ENCODE assay signal across 5 cellular contexts in genomic region chr22:25611284-25611683, GRCh38. TPM values are rescaled to one million over a fixed set of nuclear protein-coding genes. Genes with fewer than 3 reads are reported as not detected.
DNase-seq lines count a peak whose midpoint lies in the region; ATAC-seq, FAIRE-seq and TF ChIP-seq lines count a peak whose summit lies in the region.
"Not testable (repeated sequence)": the region's sequence is repeated elsewhere in the genome, so short reads cannot be mapped to it uniquely, and the experiment has no call there.

No MANE protein-coding gene starts in this region.

- TF ChIP-seq POLR2A in K562 (conservative IDR thresholded peaks at IDR 0.05); endothelial cell of umbilical vein (IDR thresholded peaks at IDR 0.05; ENCODE audit: low read depth, low read length): not testable (repeated sequence)

- dilution Hi-C loops in endothelial cell of umbilical vein (cut with MboI; ENCODE audit: extremely low pct_ligation_motif_present, low sequenced_read_pairs): not testable (repeated sequence)

- ATAC-seq in K562: not testable (repeated sequence)

- peak; percentile 58 for FAIRE-seq in A204.1 (lab: Jason Lieb, UNC)
- peak; percentile 52 for FAIRE-seq in GM18507 (lab: Jason Lieb, UNC)
- FAIRE-seq in K562 (lab: Jason Lieb, UNC): not testable (repeated sequence)
- peak; percentile 18 for FAIRE-seq in endothelial cell of umbilical vein (lab: Jason Lieb, UNC)
- peak; percentile 29 for FAIRE-seq in kidney (lab: Jason Lieb, UNC)

- not testable (repeated sequence) for TF ChIP-seq CTCF in K562 (IDR thresholded peaks at IDR 0.05 in 2 of 3, conservative IDR thresholded peaks at IDR 0.05 in 1 of 3; ENCODE audit: insufficient read depth in 2 of 3, low read depth in 1 of 3, low read length in 3 of 3); endothelial cell of umbilical vein (IDR thresholded peaks at IDR 0.05; ENCODE audit: extremely low read depth in 1 of 2, insufficient read depth in 1 of 2, low read depth in 1 of 2, low read length in 2 of 2); kidney (IDR thresholded peaks at IDR 0.05; ENCODE audit: borderline replicate concordance, extremely low read depth, insufficient read depth)

- TF ChIP-seq EP300 in K562 (IDR thresholded peaks at IDR 0.05; ENCODE audit: low read length): not testable (repeated sequence)

- H3K36me3 ChIP-seq in K562 (ENCODE audit: control insufficient read depth, insufficient read depth, low read length); endothelial cell of umbilical vein (ENCODE audit: control insufficient read depth in 2 of 2, extremely low read depth in 1 of 2, insufficient read depth in 2 of 2, low read length in 2 of 2); kidney (ENCODE audit: control insufficient read depth in 1 of 2, insufficient read depth in 2 of 2, low read length in 2 of 2): not testable (repeated sequence)

- intact Hi-C loops in K562 (cut with micrococcal nuclease); endothelial cell of umbilical vein (cut with micrococcal nuclease); kidney (cut with DNase I): not testable (repeated sequence)

- H3K4me3 ChIP-seq in K562; endothelial cell of umbilical vein (replicated peaks in 1 of 3; ENCODE audit: insufficient read depth in 1 of 3, low read depth in 1 of 3, low read length in 3 of 3); kidney (ENCODE audit: low read length in 2 of 2): not testable (repeated sequence)

- 74% methylated on average over 1 of the region's 1 CpG for WGBS in K562 (ENCODE audit: insufficient coverage, low coverage, missing lambda C conversion rate)

- DNase-seq in GM18507 (ENCODE audit: extremely low spot score, insufficient read length, low read depth); K562 (ENCODE audit: extremely low read depth in 1 of 4, low spot score in 3 of 4); endothelial cell of umbilical vein (ENCODE audit: low read depth, low spot score); kidney: not testable (repeated sequence)

- in situ Hi-C loops in K562 (cut with MboI): not testable (repeated sequence)

- H3K4me1 ChIP-seq in K562 (replicated peaks in 1 of 2; ENCODE audit: control insufficient read depth in 2 of 2, insufficient read depth in 2 of 2, low read length in 2 of 2); endothelial cell of umbilical vein (ENCODE audit: control insufficient read depth, extremely low read depth, insufficient read depth, low read length); kidney (ENCODE audit: control insufficient read depth in 1 of 2, insufficient read depth in 1 of 2, low read depth in 1 of 2, low read length in 2 of 2): not testable (repeated sequence)

- CTCF ChIA-PET in K562 (lab: Yijun Ruan, JAX; ENCODE audit: low intra/inter-chr PET ratio); endothelial cell of umbilical vein (lab: Charles Lee): not testable (repeated sequence)

- H3K9me1 ChIP-seq in K562 (ENCODE audit: control insufficient read depth, insufficient read depth, low read length); endothelial cell of umbilical vein (replicated peaks; ENCODE audit: control insufficient read depth, extremely low read depth, insufficient read depth, low read length): not testable (repeated sequence)

- TF ChIP-seq RAD21 in K562 (CRISPR knock-in tag; conservative IDR thresholded peaks at IDR 0.05 in 1 of 2, IDR thresholded peaks at IDR 0.05 in 1 of 2): not testable (repeated sequence)

- not testable (repeated sequence) for H2AFZ ChIP-seq in K562 (ENCODE audit: low read depth, low read length); endothelial cell of umbilical vein (ENCODE audit: low read depth, low read length)

- BruUV-seq in K562 (replicated peaks; lab: Mats Ljungman, UMichigan); endothelial cell of umbilical vein (replicated peaks; lab: Mats Ljungman, UMichigan): not testable (repeated sequence)

- not testable (repeated sequence) for H3K4me2 ChIP-seq in K562 (ENCODE audit: insufficient read depth, low read length); endothelial cell of umbilical vein (ENCODE audit: insufficient read depth, low read length)

- H3K9ac ChIP-seq in K562 (ENCODE audit: insufficient read depth in 1 of 2, low read depth in 2 of 2, low read length in 2 of 2); endothelial cell of umbilical vein (replicated peaks; ENCODE audit: extremely low read depth, insufficient read depth, low read length); kidney (ENCODE audit: low read length in 2 of 2): not testable (repeated sequence)

- not testable (repeated sequence) for H4K20me1 ChIP-seq in K562 (replicated peaks; ENCODE audit: control insufficient read depth, insufficient read depth, low read length); endothelial cell of umbilical vein (replicated peaks; ENCODE audit: control insufficient read depth, extremely low read depth, insufficient read depth, low read length)

- H3K9me3 ChIP-seq in K562 (replicated peaks; ENCODE audit: control insufficient read depth, insufficient read depth, low read depth, low read length); endothelial cell of umbilical vein (replicated peaks; ENCODE audit: control insufficient read depth, insufficient read depth, low read length); kidney (ENCODE audit: control insufficient read depth in 1 of 2, low read length in 2 of 2): not testable (repeated sequence)

- not testable (repeated sequence) for H3K27me3 ChIP-seq in K562 (ENCODE audit: control insufficient read depth in 2 of 2, insufficient read depth in 2 of 2, low read length in 2 of 2); endothelial cell of umbilical vein (ENCODE audit: control insufficient read depth in 2 of 2, insufficient read depth in 2 of 2, low read length in 2 of 2)

- POLR2A ChIA-PET in K562 (lab: Yijun Ruan, JAX); endothelial cell of umbilical vein (lab: Charles Lee): not testable (repeated sequence)

- not testable (repeated sequence) for H3K79me2 ChIP-seq in K562 (ENCODE audit: control insufficient read depth, insufficient read depth, low read length); endothelial cell of umbilical vein (ENCODE audit: control insufficient read depth, insufficient read depth, low read length)

- H3K27ac ChIP-seq in K562 (ENCODE audit: extremely low read depth, low read depth, low read length); endothelial cell of umbilical vein (ENCODE audit: insufficient read depth, low read depth, low read length); kidney (ENCODE audit: low read depth in 2 of 2, low read length in 2 of 2): not testable (repeated sequence)

TF ChIP-seq in K562, 482 proteins besides CTCF, POLR2A, EP300 and RAD21:
- peak; percentile 25 for TF ChIP-seq RBM25 (IDR thresholded peaks at IDR 0.05; ENCODE audit: low read depth, low read length, severe bottlenecking)
- TF ChIP-seq ZNF184 (CRISPR knock-in tag; IDR thresholded peaks at IDR 0.05): peak; percentile 71; the same call in 1 of the 2 replicates

RNA-seq across cellular contexts. Expression of gene GRK3, which starts 46.8 kb away (rescaled TPM):
- total RNA-seq in K562 (2011; cell fraction: chromatin; rRNA removed; ENCODE audit: low replicate concordance): 2.6 and 7.4 TPM in 2 replicates
- total RNA-seq in K562 (2011; cell fraction: nucleolus; rRNA removed): 1.0 and 1.2 TPM in 2 replicates
- total RNA-seq in K562 (2011; cell fraction: nucleoplasm; rRNA removed): 2.6 and 3.5 TPM in 2 replicates
- total RNA-seq in K562 (2014; rRNA removed) (3.4 and 3.7 TPM in 2 replicates), K562 (2014; rRNA removed; fragmentation: Illumina TruSeq; extraction: Trizol) (7.5 and 9.0 TPM in 2 replicates), K562 (2015; rRNA removed; fragmentation: Illumina TruSeq; extraction: Trizol) (6.0 and 6.8 TPM in 2 replicates), K562 (2021) (7.3 and 7.6 TPM in 2 replicates), endothelial cell of umbilical vein (3.0 and 4.4 TPM in 2 replicates), kidney (11.5 TPM)
- polyA plus RNA-seq in K562 (2011; rRNA removed) (2.9 and 4.0 TPM in 2 replicates), K562 (2014; fragmentation: Illumina TruSeq; extraction: Trizol) (5.9 and 6.3 TPM in 2 replicates), K562 (2014; fragmentation: Nextera tagmentation; extraction: Ambion mirVana) (1 to 10 TPM; 1.4 TPM), K562 (2014; rRNA removed) (3.4 and 3.6 TPM in 2 replicates), endothelial cell of umbilical vein (0.56 and 0.68 TPM in 2 replicates), kidney (ENCODE audit: insufficient read depth, low read depth, low replicate concordance) (1.6 TPM)
- 0.78 and 2.3 TPM in 2 replicates for polyA plus RNA-seq in K562 (2011; cell fraction: cytosol; rRNA removed)
- 2.1 and 3.6 TPM in 2 replicates for polyA plus RNA-seq in K562 (2011; cell fraction: nucleus; rRNA removed)
- 3.2 and 4.5 TPM in 2 replicates for polyA plus RNA-seq in K562 (2012)
- 5.3 and 9.2 TPM in 2 replicates for polyA minus RNA-seq in K562 (2011; rRNA and poly(A)+ RNA removed)
- polyA minus RNA-seq in K562 (2011; cell fraction: cytosol; rRNA and poly(A)+ RNA removed): 2.2 and 2.8 TPM in 2 replicates
- polyA minus RNA-seq in K562 (2011; cell fraction: nucleus; rRNA and poly(A)+ RNA removed): 0.94 and 2.8 TPM in 2 replicates
- 0.92 and 0.97 TPM in 2 replicates for polyA plus RNA-seq in endothelial cell of umbilical vein (2011; cell fraction: cytosol; rRNA removed)
- 1.7 and 1.8 TPM in 2 replicates for polyA plus RNA-seq in endothelial cell of umbilical vein (2011; cell fraction: nucleus; rRNA removed)
- 0.64 and 1.8 TPM in 2 replicates for polyA plus RNA-seq in endothelial cell of umbilical vein (2012)
- polyA minus RNA-seq in endothelial cell of umbilical vein: 1.9 and 2.3 TPM in 2 replicates
- not detected for polyA minus RNA-seq in endothelial cell of umbilical vein (2011; cell fraction: cytosol; rRNA and poly(A)+ RNA removed)
- 1.3 and 1.8 TPM in 2 replicates for polyA minus RNA-seq in endothelial cell of umbilical vein (2011; cell fraction: nucleus; rRNA and poly(A)+ RNA removed)
